Comparison of ENCODE assay signal across 12 cellular contexts in genomic region chr5:147483197-147483790, GRCh38. TPM values are rescaled to one million over a fixed set of nuclear protein-coding genes. Genes with fewer than 3 reads are reported as not detected.
DNase-seq lines count a peak whose midpoint lies in the region; ATAC-seq and TF ChIP-seq lines count a peak whose summit lies in the region.
"Had no signal": no experiment of that assay in that cellular context is flagged by ENCODE, and none has a peak within 500 bp of the region (broad histone marks: within the 10 kb centered on the region; RNA-seq: fewer than 3 reads in every experiment).

No MANE protein-coding gene starts in this region.

- no peak overlapping the region for H3K27ac Mint-ChIP-seq in glutamatergic neuron (ENCODE audit: unreplicated experiment)
- H3K27ac Mint-ChIP-seq: T-helper 1 cell treated with Interleukin-12 subunit alpha and Interleukin-12 subunit beta and Interleukin-4 antibody, amounts not matched to agents 30 μg/mL and 1 μg/mL, for 36 hours had no signal

- no peak overlapping the region for H3K4me3 Mint-ChIP-seq in glutamatergic neuron (ENCODE audit: unreplicated experiment)
- H3K4me3 Mint-ChIP-seq: T-helper 1 cell treated with Interleukin-12 subunit alpha and Interleukin-12 subunit beta and Interleukin-4 antibody, amounts not matched to agents 30 μg/mL and 1 μg/mL, for 36 hours had no signal

- no peaks in the 10 kb centered on the region for H3K36me3 Mint-ChIP-seq in glutamatergic neuron (ENCODE audit: unreplicated experiment)

- DNase-seq in BE2C = peak; percentile 39
- peak; percentile 77 for DNase-seq in NCI-H1105 treated with DMSO at 0.1 percent for 48 hours (lab: John Stamatoyannopoulos, UW)
- peak; percentile 82 for DNase-seq in SHP77 treated with DMSO at 0.1 percent for 48 hours (lab: John Stamatoyannopoulos, UW)
- DNase-seq in glutamatergic neuron = no peak
- no peak for DNase-seq in A172 (ENCODE audit: low spot score)
- no peak for DNase-seq in stimulated activated CD4-positive, alpha-beta T cell treated with anti-CD3 and anti-CD28 coated beads, Interleukin-15, amount 100 ng/mL, for 24 hours
- DNase-seq: activated CD8-positive, alpha-beta memory T cell treated with anti-CD3 and anti-CD28 coated beads, Interleukin-2, amount 50 U/mL, for 48 hours; NCI-H1048 had no signal

- H3K4me1 ChIP-seq in BE2C (peaks cover 51% of the 10 kb centered on the region), mucosa of rectum (ENCODE audit: control insufficient read depth in 2 of 2, insufficient read depth in 2 of 2, low read length in 2 of 2) (no peaks in the 10 kb centered on the region)

- H3K4me3 ChIP-seq in BE2C (ENCODE audit: low read depth, low read length) (no peak overlapping the region), mucosa of rectum (ENCODE audit: low read length in 2 of 2) (no peak overlapping the region)
- H3K4me3 ChIP-seq: GM12878 had no signal

- no peak overlapping the region for H3K9ac ChIP-seq in mucosa of rectum (ENCODE audit: low read depth in 1 of 2, low read length in 2 of 2)

- no peaks in the 10 kb centered on the region for H3K9me3 ChIP-seq in BE2C
- H3K9me3 ChIP-seq in mucosa of rectum (ENCODE audit: control insufficient read depth in 2 of 2, low read length in 2 of 2) = no peaks in the 10 kb centered on the region

- no peaks in the 10 kb centered on the region; the same call in 1 of the 2 replicates for H3K36me3 ChIP-seq in BE2C
- no peaks in the 10 kb centered on the region for H3K36me3 ChIP-seq in mucosa of rectum (ENCODE audit: control insufficient read depth in 2 of 2, insufficient read depth in 2 of 2, low read length in 2 of 2)

- H3K27ac ChIP-seq in mucosa of rectum (ENCODE audit: low read depth in 2 of 2, low read length in 2 of 2) = peak overlapping the region; percentile 43 to 60

- H3K4me1 Mint-ChIP-seq in glutamatergic neuron (ENCODE audit: low read depth, unreplicated experiment) = peaks cover 13% of the 10 kb centered on the region

- no peaks in the 10 kb centered on the region for H3K9me3 Mint-ChIP-seq in glutamatergic neuron (ENCODE audit: unreplicated experiment)
- H3K9me3 Mint-ChIP-seq: T-helper 1 cell treated with Interleukin-12 subunit alpha and Interleukin-12 subunit beta and Interleukin-4 antibody, amounts not matched to agents 30 μg/mL and 1 μg/mL, for 36 hours had no signal

- ATAC-seq in HG03457 (IDR thresholded peaks at IDR 0.05; ENCODE audit: unreplicated experiment) = no peak

- H3K27me3 Mint-ChIP-seq in glutamatergic neuron (ENCODE audit: unreplicated experiment) = peaks cover 4% of the 10 kb centered on the region

- no peak for TF ChIP-seq CTCF in BE2C (IDR thresholded peaks at IDR 0.05; ENCODE audit: low read depth, low read length)
- TF ChIP-seq CTCF in glutamatergic neuron (IDR thresholded peaks at IDR 0.05; ENCODE audit: partially characterized antibody, unreplicated experiment) = no peak

- H3K27me3 ChIP-seq in BE2C (no peaks in the 10 kb centered on the region), mucosa of rectum (ENCODE audit: control insufficient read depth in 2 of 2, insufficient read depth in 2 of 2, low read length in 2 of 2) (no peaks in the 10 kb centered on the region)

RNA-seq across cellular contexts. Expression of gene DPYSL3, which starts 26.6 kb away (rescaled TPM):
- polyA plus RNA-seq in BE2C (2012; ENCODE audit: insufficient read depth, insufficient read length, low read depth) = 306 TPM
- total RNA-seq in glutamatergic neuron (ENCODE audit: unreplicated experiment) = 571 TPM
- 308 and 485 TPM in 2 replicates for total RNA-seq in A172 (2014; rRNA removed; shearing (Covaris generic))

Comparison
In these comparisons a context has a peak if more than half of its experiments do, and no peak if none do; other contexts are left out.
1. DNase-seq: peak in BE2C (single experiment), NCI-H1105 treated with DMSO at 0.1 percent for 48 hours (single experiment) and SHP77 treated with DMSO at 0.1 percent for 48 hours (single experiment); none in glutamatergic neuron (single experiment), A172 (single experiment) and stimulated activated CD4-positive, alpha-beta T cell treated with anti-CD3 and anti-CD28 coated beads, Interleukin-15, amount 100 ng/mL, for 24 hours (single experiment).